ENCODE assay signal across 18 cellular contexts in genomic region chr7:156039971-156040677, GRCh38.
"Had no signal": no experiment of that assay in that cellular context is flagged by ENCODE, and none has a peak within 500 bp of the region (broad histone marks: within the 10 kb centered on the region; RNA-seq: fewer than 3 reads in every experiment).

No MANE protein-coding gene starts in this region.

- DNase-seq: activated CD4-positive, alpha-beta T cell treated with anti-CD3 and anti-CD28 coated beads for 36 hours; activated CD8-positive, alpha-beta T cell treated with anti-CD3 and anti-CD28 coated beads for 36 hours; activated naive CD8-positive, alpha-beta T cell treated with anti-CD3 and anti-CD28 coated beads, Interleukin-2, amount 10 ng/mL, durations not matched to agents 7 days and 5 days; activated T-cell treated with anti-CD3 and anti-CD28 coated beads, Interleukin-2, amount 50 U/mL, for 1 hour; amygdala; foreskin fibroblast; glutamatergic neuron; hypothalamus; lower lobe of right lung; substantia nigra; uterus; WERI-Rb-1 had no signal

- H3K27ac ChIP-seq: cardiac muscle cell, dorsolateral prefrontal cortex, epithelial cell of prostate, lower lobe of right lung, tibial nerve, uterus, WERI-Rb-1 had no signal

- H3K4me1 Mint-ChIP-seq: activated CD4-positive, alpha-beta T cell treated with anti-CD3 and anti-CD28 coated beads for 36 hours; activated naive CD8-positive, alpha-beta T cell treated with anti-CD3 and anti-CD28 coated beads, Interleukin-2, amount 10 ng/mL, durations not matched to agents 7 days and 5 days had no signal

- H3K4me3 ChIP-seq: cardiac muscle cell, dorsolateral prefrontal cortex, lower lobe of right lung, tibial nerve, uterus had no signal

- H3K27ac Mint-ChIP-seq: activated CD4-positive, alpha-beta T cell treated with anti-CD3 and anti-CD28 coated beads for 36 hours; activated CD8-positive, alpha-beta T cell treated with anti-CD3 and anti-CD28 coated beads for 36 hours; activated naive CD8-positive, alpha-beta T cell treated with anti-CD3 and anti-CD28 coated beads, Interleukin-2, amount 10 ng/mL, durations not matched to agents 7 days and 5 days; natural killer cell treated with Interleukin-12 subunit alpha and Interleukin-12 subunit beta and Interleukin-15 and Interleukin-18, amount 100 ng/mL, for 72 hours; progenitor cell of endocrine pancreas had no signal

- H3K9me3 Mint-ChIP-seq: activated CD8-positive, alpha-beta T cell treated with anti-CD3 and anti-CD28 coated beads for 36 hours; activated naive CD8-positive, alpha-beta T cell treated with anti-CD3 and anti-CD28 coated beads, Interleukin-2, amount 10 ng/mL, durations not matched to agents 7 days and 5 days; natural killer cell treated with Interleukin-12 subunit alpha and Interleukin-12 subunit beta and Interleukin-15 and Interleukin-18, amount 100 ng/mL, for 72 hours had no signal

- H3K4me3 Mint-ChIP-seq: activated CD4-positive, alpha-beta T cell treated with anti-CD3 and anti-CD28 coated beads for 36 hours; activated CD8-positive, alpha-beta T cell treated with anti-CD3 and anti-CD28 coated beads for 36 hours; activated naive CD8-positive, alpha-beta T cell treated with anti-CD3 and anti-CD28 coated beads, Interleukin-2, amount 10 ng/mL, durations not matched to agents 7 days and 5 days; natural killer cell treated with Interleukin-12 subunit alpha and Interleukin-12 subunit beta and Interleukin-15 and Interleukin-18, amount 100 ng/mL, for 72 hours had no signal

- ATAC-seq: activated CD4-positive, alpha-beta T cell treated with anti-CD3 and anti-CD28 coated beads for 36 hours; activated CD8-positive, alpha-beta T cell treated with anti-CD3 and anti-CD28 coated beads for 36 hours had no signal

- H3K27me3 Mint-ChIP-seq: activated CD4-positive, alpha-beta T cell treated with anti-CD3 and anti-CD28 coated beads for 36 hours; activated CD8-positive, alpha-beta T cell treated with anti-CD3 and anti-CD28 coated beads for 36 hours had no signal

- H3K36me3 ChIP-seq: cardiac muscle cell, lower lobe of right lung, tibial nerve, uterus, WERI-Rb-1 had no signal

- H3K36me3 Mint-ChIP-seq: activated naive CD8-positive, alpha-beta T cell treated with anti-CD3 and anti-CD28 coated beads, Interleukin-2, amount 10 ng/mL, durations not matched to agents 7 days and 5 days; natural killer cell treated with Interleukin-12 subunit alpha and Interleukin-12 subunit beta and Interleukin-15 and Interleukin-18, amount 100 ng/mL, for 72 hours had no signal

- H3K9me3 ChIP-seq: lower lobe of right lung, tibial nerve, uterus had no signal

- H3K4me1 ChIP-seq: lower lobe of right lung, tibial nerve, uterus had no signal
